ENCODE assay signal across 8 cellular contexts in genomic region chrX:18425199-18426003, GRCh38. TPM values are rescaled to one million over a fixed set of nuclear protein-coding genes. Genes with fewer than 3 reads are reported as not detected.
DNase-seq lines count a peak whose midpoint lies in the region; ATAC-seq, FAIRE-seq and TF ChIP-seq lines count a peak whose summit lies in the region.

TSS of gene CDKL5 (plus strand) at chrX:18425608. CDS start at chrX:18507097, 81,489 bp downstream.

- H3K27ac ChIP-seq in dorsolateral prefrontal cortex: peak within 1 kb of the TSS in 57 of 59 donors; percentile 26 to 90 (median 78)
- peak within 1 kb of the TSS; percentile 68 for H3K27ac ChIP-seq in HepG2 (ENCODE audit: extremely low read length, insufficient read depth, low read length)

- peak; percentile 47 to 70; a peak in 3 of 4 replicates for TF ChIP-seq POLR2A in HepG2 (IDR thresholded peaks at IDR 0.05; ENCODE audit: insufficient read depth in 1 of 2, low read depth in 2 of 2, low read length in 2 of 2)

- peaks cover 35% of the 10 kb centered on the region for H3K79me2 ChIP-seq in HepG2 (ENCODE audit: insufficient read depth, low read length)

- TF ChIP-seq EP300 in HepG2 (IDR thresholded peaks at IDR 0.05; ENCODE audit: low read depth in 2 of 2, low read length in 2 of 2) (no peak), HepG2 (CRISPR knock-in tag; IDR thresholded peaks at IDR 0.05; ENCODE audit: borderline replicate concordance) (no peak)

- H2AFZ ChIP-seq in HepG2 (ENCODE audit: low read length): peak within 1 kb of the TSS; percentile 15

- in situ Hi-C loops in HepG2 (cut with HindIII; ENCODE audit: extremely low pct_ligation_motif_present, low pct_unique_long_range_greater_than_20kb): loop anchor here (10.0 to 25.0 kb wide), 2 partner anchors 187 to 249 kb away; partner anchors contain the start of gene RS1

- no peaks in the 10 kb centered on the region for H3K9me3 ChIP-seq in HepG2 (ENCODE audit: low read length)

- intact Hi-C loops in activated CD4-positive, alpha-beta memory T cell treated with anti-CD3 and anti-CD28 coated beads for 36 hours (cut with micrococcal nuclease): loop anchor here (1.0 to 10.0 kb wide), 6 partner anchors 249 to 1561 kb away; partner anchors contain the start of genes PDHA1 and PHKA2
- intact Hi-C loops in dorsolateral prefrontal cortex (cut with DNase I) (loop anchor here (2.0 to 10.0 kb wide), 2 partner anchors 249 to 469 kb away; no protein-coding TSS in a partner anchor), HepG2 (cut with micrococcal nuclease; ENCODE audit: unreplicated experiment) (loop anchor here (10.0 kb wide), 1 partner anchor 69 kb away; no protein-coding TSS in a partner anchor)

- H3K36me3 ChIP-seq in HepG2 (replicated peaks in 1 of 2; ENCODE audit: control insufficient read depth in 1 of 2, insufficient read depth in 2 of 2, low read length in 2 of 2): no peaks in the 10 kb centered on the region

- WGBS in HepG2 (ENCODE audit: low lambda C conversion rate): 2% methylated on average over 8 of the region's 79 CpGs

- no peaks in the 10 kb centered on the region for H3K36me3 Mint-ChIP-seq in activated CD4-positive, alpha-beta memory T cell treated with anti-CD3 and anti-CD28 coated beads for 36 hours

- ATAC-seq in GM19455 (IDR thresholded peaks at IDR 0.05; ENCODE audit: unreplicated experiment) (peak; percentile 94), HG03575 (IDR thresholded peaks at IDR 0.05; ENCODE audit: extremely low read depth, insufficient number of reproducible peaks, low FRiP score, unreplicated experiment) (peak; percentile 78), HepG2 (peak; percentile 91)

- H3K4me2 ChIP-seq in HepG2 (ENCODE audit: low read depth, low read length): peak within 1 kb of the TSS; percentile 89

- H3K4me1 Mint-ChIP-seq in activated CD4-positive, alpha-beta memory T cell treated with anti-CD3 and anti-CD28 coated beads for 36 hours (ENCODE audit: low read depth): peaks cover 9% of the 10 kb centered on the region

- peak; percentile 96 for FAIRE-seq in HepG2 (lab: Jason Lieb, UNC)

- H3K27ac Mint-ChIP-seq in activated CD4-positive, alpha-beta memory T cell treated with anti-CD3 and anti-CD28 coated beads for 36 hours: no peak within 1 kb of the TSS

- no peak for TF ChIP-seq RAD21 in HepG2 (CRISPR knock-in tag; IDR thresholded peaks at IDR 0.05)

- peak within 1 kb of the TSS; percentile 40 to 87 (median 74) for H3K4me3 ChIP-seq in dorsolateral prefrontal cortex
- H3K4me3 ChIP-seq in HepG2 (replicated peaks in 1 of 3; ENCODE audit: insufficient read depth in 1 of 3, low read depth in 2 of 3, low read length in 3 of 3): peak within 1 kb of the TSS; percentile 74 to 80 (median 78)

- BruUV-seq in HepG2 (replicated peaks; lab: Mats Ljungman, UMichigan): no TSS peak

- CTCF ChIA-PET in activated CD4-positive, alpha-beta memory T cell treated with anti-CD3 and anti-CD28 coated beads for 36 hours (lab: Charles Lee): no interaction called here
- CTCF ChIA-PET in HepG2 (lab: Yijun Ruan, JAX; ENCODE audit: low intra/inter-chr PET ratio, low total read pairs): no interaction called here

- H3K9ac ChIP-seq in HepG2 (ENCODE audit: insufficient read depth, low read depth, low read length): peak within 1 kb of the TSS; percentile 70

- H3K27me3 ChIP-seq in dorsolateral prefrontal cortex: peaks cover 0 to 70% (median 11%) of the 10 kb centered on the region in 45 donors
- H3K27me3 ChIP-seq in HepG2 (ENCODE audit: control insufficient read depth in 1 of 2, insufficient read depth in 2 of 2, low read length in 2 of 2): no peaks in the 10 kb centered on the region; a peak in 1 of 5 replicates

- H3K9me3 Mint-ChIP-seq in activated CD4-positive, alpha-beta memory T cell treated with anti-CD3 and anti-CD28 coated beads for 36 hours: no peaks in the 10 kb centered on the region

- TF ChIP-seq CTCF in dorsolateral prefrontal cortex (IDR thresholded peaks at IDR 0.05 in 54 of 56, conservative IDR thresholded peaks at IDR 0.05 in 2 of 56; ENCODE audit: low read depth in 1 of 56, partially characterized antibody in 56 of 56): peak in 14 of 56 donors; percentile 7 to 40 (median 16)
- TF ChIP-seq CTCF in HepG2 (CRISPR knock-in tag; IDR thresholded peaks at IDR 0.05): no peak

- H3K4me1 ChIP-seq in HepG2 (ENCODE audit: insufficient read depth, low read length): peaks cover 18% of the 10 kb centered on the region; the same call in 1 of the 2 replicates

- H4K20me1 ChIP-seq in HepG2 (ENCODE audit: insufficient read depth, low read length): no peaks in the 10 kb centered on the region

- H3K4me3 Mint-ChIP-seq in activated CD4-positive, alpha-beta memory T cell treated with anti-CD3 and anti-CD28 coated beads for 36 hours: peak within 1 kb of the TSS; percentile 77

- POLR2A ChIA-PET in activated CD4-positive, alpha-beta memory T cell treated with anti-CD3 and anti-CD28 coated beads for 36 hours (lab: Charles Lee): interaction anchor here (0.5 kb wide), 1 partner anchor 772 kb away, joined by 4 read pairs; no protein-coding TSS in a partner anchor
- POLR2A ChIA-PET in HepG2 (lab: Yijun Ruan, JAX): interaction anchor here (0.7 to 2.2 kb wide), 3 partner anchors 21 to 71 kb away, joined by 3 to 5 read pairs (median 4); partner anchors contain the start of gene SCML2

- peak; percentile 95 for DNase-seq in CD1c-positive myeloid dendritic cell (ENCODE audit: extremely low spot score)
- peak; percentile 99 for DNase-seq in NCI-H82 (lab: John Stamatoyannopoulos, UW)
- DNase-seq in activated CD4-positive, alpha-beta memory T cell treated with anti-CD3 and anti-CD28 coated beads for 36 hours: peak; percentile 97
- peak; percentile 90 to 97 (median 96) for DNase-seq in dorsolateral prefrontal cortex
- peak; percentile 92 for DNase-seq in HepG2 (ENCODE audit: low spot score)
- peak; percentile 93 for DNase-seq in stimulated activated CD4-positive, alpha-beta T cell treated with anti-CD3 and anti-CD28 coated beads, Interleukin-2, amount 100 ng/mL, for 4 hours (ENCODE audit: low read depth)

- peaks cover 3% of the 10 kb centered on the region for H3K27me3 Mint-ChIP-seq in activated CD4-positive, alpha-beta memory T cell treated with anti-CD3 and anti-CD28 coated beads for 36 hours

TF ChIP-seq in HepG2, 621 proteins besides CTCF, POLR2A, EP300 and RAD21 (continues in another document):
- TF ChIP-seq PCBP1 (IDR thresholded peaks at IDR 0.05; ENCODE audit: borderline replicate concordance, low read depth, low read length): no peak
- no peak for TF ChIP-seq ZFP36L1 (CRISPR knock-in tag; IDR thresholded peaks at IDR 0.05)
- peak; percentile 64 for TF ChIP-seq SAP130 (CRISPR knock-in tag; IDR thresholded peaks at IDR 0.05; ENCODE audit: low read depth)
- TF ChIP-seq HOMEZ (CRISPR knock-in tag; IDR thresholded peaks at IDR 0.05; ENCODE audit: low read depth): peak; percentile 61; the same call in 1 of the 2 replicates
- TF ChIP-seq ZNF670 (CRISPR knock-in tag; IDR thresholded peaks at IDR 0.05; ENCODE audit: borderline replicate concordance): no peak
- TF ChIP-seq ZNF777 (CRISPR knock-in tag; IDR thresholded peaks at IDR 0.05): peak; percentile 51; the same call in 1 of the 2 replicates
- TF ChIP-seq SP1 (IDR thresholded peaks at IDR 0.05): no peak
- peak; percentile 66; the same call in 1 of the 2 replicates for TF ChIP-seq SP1 (CRISPR knock-in tag; IDR thresholded peaks at IDR 0.05)
- TF ChIP-seq BRCA1 (CRISPR knock-in tag; IDR thresholded peaks at IDR 0.05): no peak

RNA-seq across cellular contexts. Expression of gene CDKL5, which starts in this region (rescaled TPM):
- 1 to 10 TPM; 1.2 to 1.4 TPM for total RNA-seq in activated CD4-positive, alpha-beta memory T cell treated with anti-CD3 and anti-CD28 coated beads for 36 hours
- 100 to 1,000 TPM in 78 of 120 experiments, 10 to 100 TPM in 42; 53.1 to 142 (median 108) TPM for total RNA-seq in dorsolateral prefrontal cortex
- 7.0 and 9.2 TPM in 2 replicates for total RNA-seq in HepG2 (2016; rRNA removed; fragmentation: Illumina TruSeq; extraction: Trizol)
- 2.6 and 4.6 TPM in 2 replicates for total RNA-seq in HepG2 (2016; cell fraction: cytosol; rRNA removed; fragmentation: Illumina TruSeq; extraction: Trizol; ENCODE audit: low read depth)
- total RNA-seq in HepG2 (2016; cell fraction: insoluble cytoplasmic fraction; rRNA removed; fragmentation: Illumina TruSeq; extraction: Trizol): 5.7 and 8.2 TPM in 2 replicates
- total RNA-seq in HepG2 (2016; cell fraction: membrane; rRNA removed; fragmentation: Illumina TruSeq; extraction: Trizol): 3.7 and 3.9 TPM in 2 replicates
- total RNA-seq in HepG2 (2016; cell fraction: nucleus; rRNA removed; fragmentation: Illumina TruSeq; extraction: Trizol): 14.0 and 14.8 TPM in 2 replicates
- polyA plus RNA-seq in HepG2 (2011; rRNA removed): 2.1 and 2.8 TPM in 2 replicates
- 1.3 and 1.5 TPM in 2 replicates for polyA plus RNA-seq in HepG2 (2011; cell fraction: cytosol; rRNA removed)
- polyA plus RNA-seq in HepG2 (2011; cell fraction: nucleus; rRNA removed): 2.6 and 3.3 TPM in 2 replicates
- 2.1 and 2.2 TPM in 2 replicates for polyA plus RNA-seq in HepG2 (2012)
- 0.06 and 0.17 TPM in 2 replicates for polyA plus RNA-seq in HepG2 (2016; cell fraction: cytosol; fragmentation: Illumina TruSeq; extraction: Trizol; ENCODE audit: low read depth)
- 2.9 and 3.0 TPM in 2 replicates for polyA plus RNA-seq in HepG2 (2016; cell fraction: insoluble cytoplasmic fraction; fragmentation: Illumina TruSeq; extraction: Trizol; ENCODE audit: low read depth)
- 0.21 and 0.27 TPM in 2 replicates for polyA plus RNA-seq in HepG2 (2016; cell fraction: membrane; fragmentation: Illumina TruSeq; extraction: Trizol; ENCODE audit: low read depth)
- 8.9 and 9.6 TPM in 2 replicates for polyA plus RNA-seq in HepG2 (2016; cell fraction: nucleus; fragmentation: Illumina TruSeq; extraction: Trizol; ENCODE audit: insufficient read depth, low read depth)
- polyA minus RNA-seq in HepG2 (2011; rRNA and poly(A)+ RNA removed; ENCODE audit: low replicate concordance): 6.2 and 9.6 TPM in 2 replicates
- polyA minus RNA-seq in HepG2 (2011; cell fraction: cytosol; rRNA and poly(A)+ RNA removed): 3.5 and 4.9 TPM in 2 replicates
- polyA minus RNA-seq in HepG2 (2011; cell fraction: nucleus; rRNA and poly(A)+ RNA removed): 13.6 and 13.8 TPM in 2 replicates

Comparison
In these comparisons a context has a peak if more than half of its experiments do, and no peak if none do; other contexts are left out.
1. Peak in every context shown above with its lines: DNase-seq, ATAC-seq, H3K4me3 ChIP-seq and H3K27ac ChIP-seq.